Comparison of ENCODE assay signal across 1 cellular context in the genomic region with DNA sequence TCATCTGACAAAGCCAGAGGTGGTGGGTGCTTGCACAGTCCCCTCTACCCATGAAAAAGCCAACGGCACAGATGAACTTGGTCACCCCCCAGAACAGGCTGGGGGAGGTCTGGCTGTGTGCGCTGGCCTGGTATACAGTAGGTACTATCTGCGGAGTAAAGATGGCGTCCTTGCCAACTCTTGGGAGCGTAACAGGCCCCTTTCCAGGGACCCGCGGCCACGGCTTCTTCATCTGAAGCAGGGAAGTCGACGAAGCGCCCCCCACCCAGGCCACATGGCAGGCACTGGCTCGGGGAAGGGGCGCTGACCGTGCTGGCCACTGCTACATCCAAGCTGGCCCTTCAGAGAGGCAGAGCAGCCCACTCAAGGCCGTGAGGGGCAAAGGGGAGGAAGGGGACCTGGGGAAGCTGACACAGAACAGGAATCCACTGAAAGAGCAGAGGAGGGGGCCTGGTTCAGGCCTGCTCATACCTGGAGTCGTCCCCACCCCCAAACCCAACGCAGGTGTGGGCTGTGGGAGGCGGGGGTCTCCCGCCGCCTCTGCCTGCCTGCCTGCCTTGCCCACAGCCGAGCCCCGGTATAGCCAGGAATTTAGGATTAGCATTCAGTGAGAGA.
TF ChIP-seq lines count a peak whose summit lies in the region.

No MANE protein-coding gene starts in this region.

TF ChIP-seq in HCT116, 20 proteins besides CTCF, POLR2A, EP300 and RAD21 (continued from another document):
- TF ChIP-seq, protein P1, sequence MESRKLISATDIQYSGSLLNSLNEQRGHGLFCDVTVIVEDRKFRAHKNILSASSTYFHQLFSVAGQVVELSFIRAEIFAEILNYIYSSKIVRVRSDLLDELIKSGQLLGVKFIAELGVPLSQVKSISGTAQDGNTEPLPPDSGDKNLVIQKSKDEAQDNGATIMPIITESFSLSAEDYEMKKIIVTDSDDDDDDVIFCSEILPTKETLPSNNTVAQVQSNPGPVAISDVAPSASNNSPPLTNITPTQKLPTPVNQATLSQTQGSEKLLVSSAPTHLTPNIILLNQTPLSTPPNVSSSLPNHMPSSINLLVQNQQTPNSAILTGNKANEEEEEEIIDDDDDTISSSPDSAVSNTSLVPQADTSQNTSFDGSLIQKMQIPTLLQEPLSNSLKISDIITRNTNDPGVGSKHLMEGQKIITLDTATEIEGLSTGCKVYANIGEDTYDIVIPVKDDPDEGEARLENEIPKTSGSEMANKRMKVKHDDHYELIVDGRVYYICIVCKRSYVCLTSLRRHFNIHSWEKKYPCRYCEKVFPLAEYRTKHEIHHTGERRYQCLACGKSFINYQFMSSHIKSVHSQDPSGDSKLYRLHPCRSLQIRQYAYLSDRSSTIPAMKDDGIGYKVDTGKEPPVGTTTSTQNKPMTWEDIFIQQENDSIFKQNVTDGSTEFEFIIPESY (IDR thresholded peaks at IDR 0.05; ENCODE audit: extremely low read depth, insufficient replicate concordance, low read length): no peak
- TF ChIP-seq, protein P2, sequence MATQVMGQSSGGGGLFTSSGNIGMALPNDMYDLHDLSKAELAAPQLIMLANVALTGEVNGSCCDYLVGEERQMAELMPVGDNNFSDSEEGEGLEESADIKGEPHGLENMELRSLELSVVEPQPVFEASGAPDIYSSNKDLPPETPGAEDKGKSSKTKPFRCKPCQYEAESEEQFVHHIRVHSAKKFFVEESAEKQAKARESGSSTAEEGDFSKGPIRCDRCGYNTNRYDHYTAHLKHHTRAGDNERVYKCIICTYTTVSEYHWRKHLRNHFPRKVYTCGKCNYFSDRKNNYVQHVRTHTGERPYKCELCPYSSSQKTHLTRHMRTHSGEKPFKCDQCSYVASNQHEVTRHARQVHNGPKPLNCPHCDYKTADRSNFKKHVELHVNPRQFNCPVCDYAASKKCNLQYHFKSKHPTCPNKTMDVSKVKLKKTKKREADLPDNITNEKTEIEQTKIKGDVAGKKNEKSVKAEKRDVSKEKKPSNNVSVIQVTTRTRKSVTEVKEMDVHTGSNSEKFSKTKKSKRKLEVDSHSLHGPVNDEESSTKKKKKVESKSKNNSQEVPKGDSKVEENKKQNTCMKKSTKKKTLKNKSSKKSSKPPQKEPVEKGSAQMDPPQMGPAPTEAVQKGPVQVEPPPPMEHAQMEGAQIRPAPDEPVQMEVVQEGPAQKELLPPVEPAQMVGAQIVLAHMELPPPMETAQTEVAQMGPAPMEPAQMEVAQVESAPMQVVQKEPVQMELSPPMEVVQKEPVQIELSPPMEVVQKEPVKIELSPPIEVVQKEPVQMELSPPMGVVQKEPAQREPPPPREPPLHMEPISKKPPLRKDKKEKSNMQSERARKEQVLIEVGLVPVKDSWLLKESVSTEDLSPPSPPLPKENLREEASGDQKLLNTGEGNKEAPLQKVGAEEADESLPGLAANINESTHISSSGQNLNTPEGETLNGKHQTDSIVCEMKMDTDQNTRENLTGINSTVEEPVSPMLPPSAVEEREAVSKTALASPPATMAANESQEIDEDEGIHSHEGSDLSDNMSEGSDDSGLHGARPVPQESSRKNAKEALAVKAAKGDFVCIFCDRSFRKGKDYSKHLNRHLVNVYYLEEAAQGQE (IDR thresholded peaks at IDR 0.05; ENCODE audit: low read depth): no peak
- TF ChIP-seq CBX3 (IDR thresholded peaks at IDR 0.05; ENCODE audit: low read depth): no peak
- TF ChIP-seq EGR1 (IDR thresholded peaks at IDR 0.05; ENCODE audit: low read depth): no peak
